ENCODE assay signal across 9 cellular contexts in genomic region chr5:151451626-151452520, GRCh38. TPM values are rescaled to one million over a fixed set of nuclear protein-coding genes. Genes with fewer than 3 reads are reported as not detected.
A peak's percentile ranks its signal among the peaks of the same experiment; 100 is the strongest.
DNase-seq lines count a peak whose midpoint lies in the region; ATAC-seq and TF ChIP-seq lines count a peak whose summit lies in the region.
"Had no signal": no experiment of that assay in that cellular context is flagged by ENCODE, and none has a peak within 500 bp of the region (broad histone marks: within the 10 kb centered on the region; RNA-seq: fewer than 3 reads in every experiment).

No MANE protein-coding gene starts in this region.

- H3K36me3 ChIP-seq in RWPE2 (ENCODE audit: low read depth) (no peaks in the 10 kb centered on the region), gastrocnemius medialis (no peaks in the 10 kb centered on the region), suprapubic skin (no peaks in the 10 kb centered on the region)

- H3K4me3 ChIP-seq in RWPE2 (ENCODE audit: severe bottlenecking) = no peak overlapping the region
- H3K4me3 ChIP-seq in gastrocnemius medialis = no peak overlapping the region
- no peak overlapping the region for H3K4me3 ChIP-seq in suprapubic skin

- peaks cover 18% of the 10 kb centered on the region for H3K4me1 Mint-ChIP-seq in activated T-cell treated with anti-CD3 and anti-CD28 coated beads, Interleukin-2, amount 50 U/mL, for 4 hours (ENCODE audit: low read depth)
- peaks cover 17% of the 10 kb centered on the region for H3K4me1 Mint-ChIP-seq in T-helper 2 cell treated with Interferon-gamma antibody and Interleukin-4, amounts not matched to agents 5 μg/mL and 100 μg/mL, for 36 hours (ENCODE audit: low read depth)

- 88% methylated on average over 8 of the region's 8 CpGs for WGBS in suprapubic skin

- no peak for TF ChIP-seq CTCF in RWPE2 (IDR thresholded peaks at IDR 0.05; ENCODE audit: poor library complexity, severe bottlenecking)
- TF ChIP-seq CTCF in gastrocnemius medialis (IDR thresholded peaks at IDR 0.05 in 4 of 5, conservative IDR thresholded peaks at IDR 0.05 in 1 of 5) = no peak
- no peak for TF ChIP-seq CTCF in suprapubic skin (IDR thresholded peaks at IDR 0.05)

- H3K27me3 ChIP-seq in RWPE2 (ENCODE audit: insufficient read depth, poor library complexity, severe bottlenecking) (peaks cover under 1% of the 10 kb centered on the region), gastrocnemius medialis (no peaks in the 10 kb centered on the region), suprapubic skin (no peaks in the 10 kb centered on the region)

- DNase-seq in RWPE2 (ENCODE audit: low spot score) = no peak
- no peak for DNase-seq in gastrocnemius medialis
- DNase-seq in activated T-cell treated with anti-CD3 and anti-CD28 coated beads, Interleukin-2, amount 50 U/mL, for 4 hours = no peak
- DNase-seq in T-helper 2 cell treated with Interferon-gamma antibody and Interleukin-4, amounts not matched to agents 5 μg/mL and 100 μg/mL, for 36 hours (ENCODE audit: low spot score) = no peak
- no peak for DNase-seq in suprapubic skin (ENCODE audit: low spot score in 2 of 2)
- DNase-seq: nucleus accumbens had no signal

- H3K27me3 Mint-ChIP-seq in activated T-cell treated with anti-CD3 and anti-CD28 coated beads, Interleukin-2, amount 50 U/mL, for 4 hours (ENCODE audit: low read depth) = no peaks in the 10 kb centered on the region
- peaks cover 6% of the 10 kb centered on the region for H3K27me3 Mint-ChIP-seq in T-helper 2 cell treated with Interferon-gamma antibody and Interleukin-4, amounts not matched to agents 5 μg/mL and 100 μg/mL, for 36 hours (ENCODE audit: low read depth)

- ATAC-seq in GM18858 (IDR thresholded peaks at IDR 0.05; ENCODE audit: unreplicated experiment) (peak; percentile 62), HG02623 (IDR thresholded peaks at IDR 0.05; ENCODE audit: unreplicated experiment) (peak; percentile 56), RWPE2 (ENCODE audit: low read depth) (0 out of 3 replicates have a peak, but pooled peaks have one; percentile 15), gastrocnemius medialis (no peak), HG03135 (IDR thresholded peaks at IDR 0.05; ENCODE audit: unreplicated experiment) (no peak)
- no peak for ATAC-seq in activated T-cell treated with anti-CD3 and anti-CD28 coated beads, Interleukin-2, amount 50 U/mL, for 4 hours

- in situ Hi-C loops in gastrocnemius medialis (cut with MboI; ENCODE audit: low sequenced_read_pairs in 4 of 4) = loop anchor here in 2 of 4 donors (10.0 to 25.0 kb wide), 2 partner anchors 285 to 303 kb away; partner anchors contain the start of gene ATOX1 (in 1 of the 2)

- TF ChIP-seq POLR2A in gastrocnemius medialis (IDR thresholded peaks at IDR 0.05) (no peak), suprapubic skin (IDR thresholded peaks at IDR 0.05) (no peak)

- H3K4me3 Mint-ChIP-seq in activated T-cell treated with anti-CD3 and anti-CD28 coated beads, Interleukin-2, amount 50 U/mL, for 4 hours = no peak overlapping the region
- no peak overlapping the region for H3K4me3 Mint-ChIP-seq in T-helper 2 cell treated with Interferon-gamma antibody and Interleukin-4, amounts not matched to agents 5 μg/mL and 100 μg/mL, for 36 hours

- intact Hi-C loops in gastrocnemius medialis (cut with DNase I; ENCODE audit: low total_unique reads) = no loop called here

- no peak overlapping the region for H3K27ac Mint-ChIP-seq in T-helper 2 cell treated with Interferon-gamma antibody and Interleukin-4, amounts not matched to agents 5 μg/mL and 100 μg/mL, for 36 hours

- TF ChIP-seq EP300 in suprapubic skin (IDR thresholded peaks at IDR 0.05) = no peak

- no peaks in the 10 kb centered on the region for H3K36me3 Mint-ChIP-seq in activated T-cell treated with anti-CD3 and anti-CD28 coated beads, Interleukin-2, amount 50 U/mL, for 4 hours (ENCODE audit: insufficient read depth)
- H3K36me3 Mint-ChIP-seq in T-helper 2 cell treated with Interferon-gamma antibody and Interleukin-4, amounts not matched to agents 5 μg/mL and 100 μg/mL, for 36 hours (ENCODE audit: low read depth) = no peaks in the 10 kb centered on the region

- no peaks in the 10 kb centered on the region for H3K9me3 Mint-ChIP-seq in activated T-cell treated with anti-CD3 and anti-CD28 coated beads, Interleukin-2, amount 50 U/mL, for 4 hours
- H3K9me3 Mint-ChIP-seq in T-helper 2 cell treated with Interferon-gamma antibody and Interleukin-4, amounts not matched to agents 5 μg/mL and 100 μg/mL, for 36 hours = no peaks in the 10 kb centered on the region

- H3K4me1 ChIP-seq in RWPE2 (ENCODE audit: insufficient read depth, poor library complexity, severe bottlenecking) = peaks cover 9% of the 10 kb centered on the region
- peaks cover 56% of the 10 kb centered on the region in 2 donors for H3K4me1 ChIP-seq in gastrocnemius medialis
- peaks cover 20% of the 10 kb centered on the region for H3K4me1 ChIP-seq in suprapubic skin

- H3K27ac ChIP-seq in RWPE2 (ENCODE audit: poor library complexity, severe bottlenecking) (no peak overlapping the region), gastrocnemius medialis (peak overlapping the region; percentile 83 to 90 (median 88)), suprapubic skin (no peak overlapping the region)

- no peaks in the 10 kb centered on the region for H3K9me3 ChIP-seq in RWPE2 (ENCODE audit: severe bottlenecking)
- H3K9me3 ChIP-seq in gastrocnemius medialis = no peaks in the 10 kb centered on the region
- H3K9me3 ChIP-seq in suprapubic skin = no peaks in the 10 kb centered on the region

RNA-seq across cellular contexts. Expression of gene SLC36A1, which starts 4.5 kb away (rescaled TPM):
- total RNA-seq in gastrocnemius medialis (10 to 100 TPM in 2 of 4 donors, 1 to 10 TPM in 2; 4.6 to 14.7 (median 8.5) TPM), suprapubic skin (10 to 100 TPM in 1 of 4 donors, 1 to 10 TPM in 3; 7.2 to 16.5 (median 8.1) TPM)
- 1 to 10 TPM; 6.8 to 8.2 (median 6.8) TPM for total RNA-seq in activated T-cell treated with anti-CD3 and anti-CD28 coated beads, Interleukin-2, amount 50 U/mL, for 4 hours

Comparison
In these comparisons a context has a peak if more than half of its experiments do, and no peak if none do; other contexts are left out.
1. ATAC-seq: peak in GM18858 (single experiment), HG02623 (single experiment) and RWPE2 (single experiment); none in gastrocnemius medialis (0 of 2), HG03135 (single experiment) and activated T-cell treated with anti-CD3 and anti-CD28 coated beads, Interleukin-2, amount 50 U/mL, for 4 hours (0 of 2).
2. H3K27ac ChIP-seq: peak in gastrocnemius medialis (4 of 4); none in RWPE2 (single experiment) and suprapubic skin (single experiment).